ENCODE assay signal across 8 cellular contexts in genomic region chr10:1420663-1421362, GRCh38.
A peak's percentile ranks its signal among the peaks of the same experiment; 100 is the strongest.
DNase-seq lines count a peak whose midpoint lies in the region; ATAC-seq and TF ChIP-seq lines count a peak whose summit lies in the region.

No MANE protein-coding gene starts in this region.

- TF ChIP-seq CTCF in cardiac muscle cell (IDR thresholded peaks at IDR 0.05; ENCODE audit: low read depth, low read length) (peak; percentile 15), astrocyte of the spinal cord (IDR thresholded peaks at IDR 0.05; ENCODE audit: low read depth, low read length) (peak; percentile 30)

- in situ Hi-C loops in astrocyte of the spinal cord (cut with HindIII; ENCODE audit: low sequenced_read_pairs): no loop called here

- no peak overlapping the region for H3K27ac Mint-ChIP-seq in T-helper 1 cell treated with Interleukin-12 subunit alpha and Interleukin-12 subunit beta and Interleukin-4 antibody, amounts not matched to agents 30 μg/mL and 1 μg/mL, for 36 hours

- no peak for ATAC-seq in Right ventricle myocardium inferior
- ATAC-seq in HG02943 (IDR thresholded peaks at IDR 0.05; ENCODE audit: low read depth, unreplicated experiment): peak; percentile 92

- intact Hi-C loops in Right ventricle myocardium inferior (cut with DNase I): no loop called here

- peak overlapping the region; percentile 30 for H3K4me3 ChIP-seq in cardiac muscle cell
- H3K4me3 ChIP-seq in astrocyte of the spinal cord (ENCODE audit: low read depth, low read length): no peak overlapping the region

- H3K27ac ChIP-seq in cardiac muscle cell: no peak overlapping the region

- H3K4me1 ChIP-seq in cardiac muscle cell (ENCODE audit: low read depth): no peaks in the 10 kb centered on the region

- H3K9me3 ChIP-seq in cardiac muscle cell (ENCODE audit: low read depth): no peaks in the 10 kb centered on the region

- H3K27me3 Mint-ChIP-seq in T-helper 1 cell treated with Interleukin-12 subunit alpha and Interleukin-12 subunit beta and Interleukin-4 antibody, amounts not matched to agents 30 μg/mL and 1 μg/mL, for 36 hours (ENCODE audit: low read depth): peaks cover 33% of the 10 kb centered on the region

- DNase-seq in cardiac muscle cell (ENCODE audit: low read depth in 1 of 2, low spot score in 1 of 2) (peak in 1 of 2 donors; percentile 82), Right ventricle myocardium inferior (ENCODE audit: missing footprints) (no peak), NCI-H146 (lab: John Stamatoyannopoulos, UW) (peak; percentile 73), astrocyte of the spinal cord (ENCODE audit: low read depth, low spot score) (no peak), kidney glomerular epithelial cell (lab: John Stamatoyannopoulos, UW) (peak; percentile 50)
- peak; percentile 56 to 62 for DNase-seq in stimulated activated CD4-positive, alpha-beta T cell treated with anti-CD3 and anti-CD28 coated beads, Interleukin-4, amount 100 ng/mL, for 48 hours (ENCODE audit: low read depth in 2 of 2)

- peaks cover 5% of the 10 kb centered on the region for H3K4me1 Mint-ChIP-seq in T-helper 1 cell treated with Interleukin-12 subunit alpha and Interleukin-12 subunit beta and Interleukin-4 antibody, amounts not matched to agents 30 μg/mL and 1 μg/mL, for 36 hours (ENCODE audit: low read depth)

- H3K4me3 Mint-ChIP-seq in T-helper 1 cell treated with Interleukin-12 subunit alpha and Interleukin-12 subunit beta and Interleukin-4 antibody, amounts not matched to agents 30 μg/mL and 1 μg/mL, for 36 hours: peak overlapping the region; percentile 56

- H3K9me3 Mint-ChIP-seq in T-helper 1 cell treated with Interleukin-12 subunit alpha and Interleukin-12 subunit beta and Interleukin-4 antibody, amounts not matched to agents 30 μg/mL and 1 μg/mL, for 36 hours: no peaks in the 10 kb centered on the region

- no peaks in the 10 kb centered on the region for H3K36me3 Mint-ChIP-seq in T-helper 1 cell treated with Interleukin-12 subunit alpha and Interleukin-12 subunit beta and Interleukin-4 antibody, amounts not matched to agents 30 μg/mL and 1 μg/mL, for 36 hours (ENCODE audit: low read depth)

- H3K36me3 ChIP-seq in cardiac muscle cell: no peaks in the 10 kb centered on the region

- peaks cover 9% of the 10 kb centered on the region for H3K27me3 ChIP-seq in cardiac muscle cell

Comparison
In these comparisons a context has a peak if more than half of its experiments do, and no peak if none do; other contexts are left out.
1. DNase-seq: peak in NCI-H146 (single experiment), kidney glomerular epithelial cell (single experiment) and stimulated activated CD4-positive, alpha-beta T cell treated with anti-CD3 and anti-CD28 coated beads, Interleukin-4, amount 100 ng/mL, for 48 hours (2 of 2); none in Right ventricle myocardium inferior (single experiment) and astrocyte of the spinal cord (single experiment).